Comparison of ENCODE assay signal across 8 cellular contexts in genomic region chr16:46789499-46790414, GRCh38. TPM values are rescaled to one million over a fixed set of nuclear protein-coding genes. Genes with fewer than 3 reads are reported as not detected.
DNase-seq lines count a peak whose midpoint lies in the region; ATAC-seq and TF ChIP-seq lines count a peak whose summit lies in the region.

No MANE protein-coding gene starts in this region.

- H3K4me3 Mint-ChIP-seq in stimulated activated naive CD8-positive, alpha-beta T cell treated with anti-CD3 and anti-CD28 coated beads, Interleukin-15, amount 100 ng/mL, for 72 hours: peak overlapping the region; percentile 79 to 87

- peaks cover 23% of the 10 kb centered on the region for H3K4me1 Mint-ChIP-seq in stimulated activated naive CD8-positive, alpha-beta T cell treated with anti-CD3 and anti-CD28 coated beads, Interleukin-15, amount 100 ng/mL, for 72 hours

- H2AFZ ChIP-seq in ACC112 (ENCODE audit: low read length, unreplicated experiment): peak overlapping the region; percentile 96
- peak overlapping the region; percentile 27 for H2AFZ ChIP-seq in neuron (ENCODE audit: low read depth, low read length)

- no peaks in the 10 kb centered on the region for H3K79me2 ChIP-seq in ACC112 (ENCODE audit: control insufficient read depth, insufficient read depth, low read length, unreplicated experiment)

- DNase-seq in activated effector memory CD4-positive, alpha-beta T cell treated with Interleukin-2 at 50 U/mL for 16 hours: peak; percentile 80
- DNase-seq in fibroblast of the conjunctiva (ENCODE audit: low read depth): peak; percentile 26
- peak; percentile 74 to 79 for DNase-seq in stimulated activated naive CD8-positive, alpha-beta T cell treated with anti-CD3 and anti-CD28 coated beads, Interleukin-15, amount 100 ng/mL, for 72 hours

- H3K4me3 ChIP-seq in ACC112 (ENCODE audit: low read depth, low read length) (peak overlapping the region; percentile 86), neuron (ENCODE audit: low read length) (peak overlapping the region; percentile 28)

- peak overlapping the region; percentile 34; the same call in 1 of the 2 replicates for H3K27ac ChIP-seq in ACC112 (ENCODE audit: low read depth, low read length)

- H3K27me3 Mint-ChIP-seq in stimulated activated naive CD8-positive, alpha-beta T cell treated with anti-CD3 and anti-CD28 coated beads, Interleukin-15, amount 100 ng/mL, for 72 hours: no peaks in the 10 kb centered on the region

- H3K27me3 ChIP-seq in ACC112 (ENCODE audit: insufficient read depth, low read length) (0 out of 2 replicates have a peak, but pooled peaks cover 5% of the 10 kb centered on the region), neuron (ENCODE audit: insufficient read depth, low read length) (no peaks in the 10 kb centered on the region)

- H3K9me3 Mint-ChIP-seq in stimulated activated naive CD8-positive, alpha-beta T cell treated with anti-CD3 and anti-CD28 coated beads, Interleukin-15, amount 100 ng/mL, for 72 hours: peaks cover 18 to 19% of the 10 kb centered on the region in 2 donors

- H3K9me3 ChIP-seq in neuron (ENCODE audit: low read length): peaks cover 2% of the 10 kb centered on the region

- H3K36me3 ChIP-seq in ACC112 (ENCODE audit: insufficient read depth, low read length) (peaks cover 3% of the 10 kb centered on the region; the same call in 1 of the 2 replicates), neuron (ENCODE audit: insufficient read depth, low read length) (no peaks in the 10 kb centered on the region)

- peak; percentile 89 for ATAC-seq in GM18909 (IDR thresholded peaks at IDR 0.05; ENCODE audit: poor library complexity, unreplicated experiment)
- peak; percentile 81 for ATAC-seq in HG03135 (IDR thresholded peaks at IDR 0.05; ENCODE audit: unreplicated experiment)
- peak; percentile 96 for ATAC-seq in stimulated activated naive CD8-positive, alpha-beta T cell treated with anti-CD3 and anti-CD28 coated beads, Interleukin-15, amount 100 ng/mL, for 72 hours

- H3K27ac Mint-ChIP-seq in stimulated activated naive CD8-positive, alpha-beta T cell treated with anti-CD3 and anti-CD28 coated beads, Interleukin-15, amount 100 ng/mL, for 72 hours: peak overlapping the region; percentile 63 to 66

- H3K4me1 ChIP-seq in ACC112 (ENCODE audit: control insufficient read depth, insufficient read depth, low read length, unreplicated experiment) (no peaks in the 10 kb centered on the region), neuron (ENCODE audit: insufficient read depth, low read length) (no peaks in the 10 kb centered on the region)

TF ChIP-seq in PFSK-1, 5 proteins besides CTCF, POLR2A, EP300 and RAD21:
- TF ChIP-seq POLR2AphosphoS5 (IDR thresholded peaks at IDR 0.05; ENCODE audit: low read depth, low read length) (peak; percentile 76), REST (IDR thresholded peaks at IDR 0.05; ENCODE audit: insufficient read depth in 1 of 2, low read depth in 2 of 2, low read length in 2 of 2) (no peak)
TF ChIP-seq in PFSK-1: peak in this region for 1.

RNA-seq across cellular contexts. Expression of gene C16orf87, which starts 41.2 kb away (rescaled TPM):
- polyA plus RNA-seq in PFSK-1 (2012; ENCODE audit: insufficient read length, low read depth): 6.8 TPM

RNA-seq across cellular contexts. Expression of gene MYLK3, which starts 41.6 kb away (rescaled TPM):
- polyA plus RNA-seq in PFSK-1 (2012; ENCODE audit: insufficient read length, low read depth): 3.4 TPM

Comparison
In these comparisons a context has a peak if more than half of its experiments do, and no peak if none do; other contexts are left out.
1. Peak in every context shown above with its lines: DNase-seq, ATAC-seq, H3K4me3 ChIP-seq and H3K27ac ChIP-seq.
2. DNase-seq: peak in every context shown above with its lines; median percentile 80 in activated effector memory CD4-positive, alpha-beta T cell treated with Interleukin-2 at 50 U/mL for 16 hours; 76 in stimulated activated naive CD8-positive, alpha-beta T cell treated with anti-CD3 and anti-CD28 coated beads, Interleukin-15, amount 100 ng/mL, for 72 hours; 26 in fibroblast of the conjunctiva.